ENCODE assay signal across 8 cellular contexts in the genomic region with DNA sequence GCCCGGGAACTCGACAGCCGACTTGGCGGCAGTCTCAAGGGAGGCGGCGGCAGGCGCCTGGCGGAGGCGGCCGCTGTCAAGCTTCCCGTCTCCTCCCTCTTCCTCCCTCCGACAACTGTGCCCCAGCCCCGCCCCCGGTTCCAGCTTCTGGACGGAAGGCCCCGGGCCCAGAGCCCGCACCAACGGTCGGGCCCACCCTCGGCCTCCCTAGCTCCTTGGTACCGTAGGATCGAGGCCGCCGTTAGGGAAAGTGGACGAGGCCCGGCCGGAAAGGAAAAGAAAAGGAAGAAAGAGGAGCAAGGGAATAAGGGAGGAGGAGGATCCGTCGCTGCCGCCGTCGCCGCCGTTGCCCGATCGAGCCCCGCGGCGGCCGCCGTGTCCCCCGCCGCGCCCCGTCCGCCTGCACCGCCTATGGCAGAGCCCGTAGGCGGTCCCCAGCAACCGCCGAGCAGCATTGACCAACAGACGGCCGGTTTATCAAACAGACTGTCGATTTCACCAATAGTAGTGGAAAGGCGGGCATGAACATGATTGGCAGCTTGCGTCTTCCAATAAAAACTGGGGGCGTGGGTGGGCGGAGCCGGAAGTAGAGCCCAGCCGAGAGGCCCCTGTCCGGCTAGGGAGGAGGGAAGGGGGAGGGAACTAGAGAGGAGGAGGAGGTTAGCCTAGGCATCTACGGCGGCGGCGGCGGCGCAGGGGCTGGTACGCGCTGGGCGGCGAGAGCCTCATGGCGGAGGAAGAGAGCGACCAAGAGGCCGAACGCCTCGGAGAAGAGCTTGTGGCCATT. TPM values are rescaled to one million over a fixed set of nuclear protein-coding genes. Genes with fewer than 3 reads are reported as not detected.
DNase-seq lines count a peak whose midpoint lies in the region; ATAC-seq and TF ChIP-seq lines count a peak whose summit lies in the region.

A gene with protein sequence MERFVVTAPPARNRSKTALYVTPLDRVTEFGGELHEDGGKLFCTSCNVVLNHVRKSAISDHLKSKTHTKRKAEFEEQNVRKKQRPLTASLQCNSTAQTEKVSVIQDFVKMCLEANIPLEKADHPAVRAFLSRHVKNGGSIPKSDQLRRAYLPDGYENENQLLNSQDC (minus strand): TSS at position 413 of the 787 bp plus-strand sequence. CDS start 3,029 bp downstream, outside the sequence.
Gene ZNF654, plus strand, starts transcription at position 663 of the 787 bp plus-strand sequence. Its CDS starts 65 bp downstream, at position 728.

- 0 to 1% (median 1%) methylated on average over 76 of the region's 76 CpGs for WGBS in ovary, 3 donors
- WGBS in thyroid gland, 2 donors: 0% methylated on average over 57 to 74 of the region's 76 CpGs

- ATAC-seq in HG02759 (IDR thresholded peaks at IDR 0.05; ENCODE audit: unreplicated experiment) (peak; percentile 93), Right ventricle myocardium inferior (peak; percentile 98)

- H3K4me1 ChIP-seq in ovary (ENCODE audit: insufficient read depth) (peaks cover 2% of the 10 kb centered on the region), thyroid gland (peaks cover 23 to 29% of the 10 kb centered on the region in 2 donors)

- H3K9me3 ChIP-seq in ovary (no peaks in the 10 kb centered on the region), thyroid gland (no peaks in the 10 kb centered on the region)

- peak; percentile 83 for TF ChIP-seq POLR2A in ovary (IDR thresholded peaks at IDR 0.05)
- TF ChIP-seq POLR2A in thyroid gland (IDR thresholded peaks at IDR 0.05): peak; percentile 64 to 91

- peak within 1 kb of the TSS; percentile 100 for H3K4me3 ChIP-seq in GM12864 (ENCODE audit: low read depth, low read length)
- peak within 1 kb of the TSS; percentile 98 for H3K4me3 ChIP-seq in ovary
- peak within 1 kb of the TSS; percentile 77 to 89 (median 78) for H3K4me3 ChIP-seq in thyroid gland (replicated peaks in 1 of 3)

- H3K27me3 ChIP-seq in ovary (no peaks in the 10 kb centered on the region), thyroid gland (no peaks in the 10 kb centered on the region)

- intact Hi-C loops in Right ventricle myocardium inferior (cut with DNase I) (loop anchor here (1.0 to 5.0 kb wide), 3 partner anchors 26 to 89 kb away; partner anchors contain the start of gene C3orf38), ovary (cut with DNase I) (no loop called here), thyroid gland (cut with DNase I) (no loop called here)

- H3K36me3 ChIP-seq in ovary: no peaks in the 10 kb centered on the region
- peaks cover 10 to 13% of the 10 kb centered on the region in 2 donors for H3K36me3 ChIP-seq in thyroid gland

- DNase-seq in GM12864 (ENCODE audit: low read depth): peak; percentile 96
- peak; percentile 94 to 100 (median 100) for DNase-seq in NCI-H1417 (lab: John Stamatoyannopoulos, UW)
- DNase-seq in SW 1271 (lab: John Stamatoyannopoulos, UW): peak; percentile 76 to 94
- DNase-seq in activated naive CD8-positive, alpha-beta T cell treated with anti-CD3 and anti-CD28 coated beads, Interleukin-2, amount 50 U/mL, for 16 hours (ENCODE audit: low read depth, low spot score): peak; percentile 98
- peak; percentile 97 for DNase-seq in Right ventricle myocardium inferior (ENCODE audit: missing footprints)
- peak; percentile 97 to 99 (median 99) for DNase-seq in ovary
- DNase-seq in thyroid gland: peak; percentile 98 to 99

- no peak for TF ChIP-seq EP300 in ovary (IDR thresholded peaks at IDR 0.05)

- no peak for TF ChIP-seq CTCF in GM12864 (IDR thresholded peaks at IDR 0.05; ENCODE audit: low read depth, low read length, missing control alignments)
- TF ChIP-seq CTCF in ovary (IDR thresholded peaks at IDR 0.05): peak in 1 of 3 donors; percentile 9
- TF ChIP-seq CTCF in thyroid gland (IDR thresholded peaks at IDR 0.05): no peak

- H3K27ac ChIP-seq in ovary (peak within 1 kb of the TSS; percentile 77 to 95), thyroid gland (peak within 1 kb of the TSS; percentile 85 to 95 (median 92))

RNA-seq across cellular contexts. Expression of the first gene that starts in this region (rescaled TPM):
- 51.6 TPM for total RNA-seq in Right ventricle myocardium inferior
- 10 to 100 TPM; 50.3 to 90.1 (median 66.9) TPM for total RNA-seq in ovary
- 10 to 100 TPM; 42.0 to 57.5 TPM for polyA plus RNA-seq in ovary
- total RNA-seq in thyroid gland: 100 to 1,000 TPM in 1 of 4 donors, 10 to 100 TPM in 3; 85.7 to 122 (median 90.9) TPM

RNA-seq across cellular contexts. Expression of gene ZNF654, which starts in this region (rescaled TPM):
- total RNA-seq in Right ventricle myocardium inferior (11.9 TPM), ovary (10 to 100 TPM; 11.3 to 22.0 (median 15.2) TPM), thyroid gland (10 to 100 TPM; 14.0 to 28.8 (median 15.7) TPM)
- polyA plus RNA-seq in ovary: 1 to 10 TPM; 5.2 to 7.6 TPM

Comparison
In these comparisons a context has a peak if more than half of its experiments do, and no peak if none do; other contexts are left out.
1. Peak in every context shown above with its lines: DNase-seq, ATAC-seq, H3K4me3 ChIP-seq and H3K27ac ChIP-seq.